Comparison of ENCODE assay signal across 8 cellular contexts in genomic region chr4:2417765-2418651, GRCh38. TPM values are rescaled to one million over a fixed set of nuclear protein-coding genes. Genes with fewer than 3 reads are reported as not detected.
DNase-seq lines count a peak whose midpoint lies in the region; ATAC-seq and TF ChIP-seq lines count a peak whose summit lies in the region.

TSS of gene ZFYVE28 (minus strand) at chr4:2418645. CDS start at chr4:2418323, 322 bp downstream.

- no peak within 1 kb of the TSS for H2AFZ ChIP-seq in OCI-LY7 (ENCODE audit: low read length)

- H3K9ac ChIP-seq in BLaER1, result no peak within 1 kb of the TSS

- H3K9me3 ChIP-seq in BLaER1 (no peaks in the 10 kb centered on the region), OCI-LY7 (ENCODE audit: low read length) (no peaks in the 10 kb centered on the region), mucosa of descending colon (no peaks in the 10 kb centered on the region), aorta (ENCODE audit: control insufficient read depth, low read length) (no peaks in the 10 kb centered on the region)

- H3K27me3 ChIP-seq in BLaER1 (peaks cover 83% of the 10 kb centered on the region), aorta (ENCODE audit: control insufficient read depth in 1 of 2, insufficient read depth in 2 of 2, low read length in 1 of 2) (no peaks in the 10 kb centered on the region)

- POLR2A ChIA-PET in OCI-LY7 (lab: Charles Lee), result no interaction called here

- no peaks in the 10 kb centered on the region for H3K36me3 ChIP-seq in BLaER1
- no peaks in the 10 kb centered on the region for H3K36me3 ChIP-seq in OCI-LY7 (ENCODE audit: insufficient read depth, low read length)
- no peaks in the 10 kb centered on the region for H3K36me3 ChIP-seq in mucosa of descending colon (ENCODE audit: low read depth)
- no peaks in the 10 kb centered on the region for H3K36me3 ChIP-seq in aorta (ENCODE audit: control insufficient read depth in 1 of 2, insufficient read depth in 2 of 2, low read length in 1 of 2)

- intact Hi-C loops in OCI-LY7 (cut with micrococcal nuclease; ENCODE audit: unreplicated experiment) (loop anchor here (1.0 kb wide), 1 partner anchor 25 kb away; no protein-coding TSS in a partner anchor), mucosa of descending colon (cut with DNase I, micrococcal nuclease) (no loop called here), aorta (cut with DNase I) (loop anchor here (2.0 to 10.0 kb wide), 3 partner anchors 119 to 156 kb away; partner anchors contain the start of genes MXD4 (in 2 of the 2) and FAM193A (in 1 of the 2))

- H4K20me1 ChIP-seq in BLaER1 (peaks cover 54% of the 10 kb centered on the region), OCI-LY7 (ENCODE audit: insufficient read depth, low read length) (no peaks in the 10 kb centered on the region)

- ATAC-seq in mucosa of descending colon, result peak; percentile 1
- peak; percentile 2 for ATAC-seq in aorta (ENCODE audit: low FRiP score)
- ATAC-seq in GM19395 (IDR thresholded peaks at IDR 0.05; ENCODE audit: unreplicated experiment), result no peak

- no peaks in the 10 kb centered on the region for H3K79me2 ChIP-seq in OCI-LY7 (ENCODE audit: insufficient read depth, low read depth, low read length)

- H3K27ac ChIP-seq in BLaER1 (no peak within 1 kb of the TSS), OCI-LY7 (ENCODE audit: low read depth, low read length, poor library complexity, severe bottlenecking) (no peak within 1 kb of the TSS), aorta (ENCODE audit: low read depth in 1 of 2, low read length in 2 of 2) (no peak within 1 kb of the TSS)

- CTCF ChIA-PET in OCI-LY7 (lab: Charles Lee; ENCODE audit: unreplicated experiment), result no interaction called here

- no TSS peak for BruUV-seq in OCI-LY7 (replicated peaks; lab: Mats Ljungman, UMichigan)

- peaks cover 64% of the 10 kb centered on the region for H3K4me1 ChIP-seq in BLaER1
- peaks cover 27% of the 10 kb centered on the region for H3K4me1 ChIP-seq in OCI-LY7 (ENCODE audit: insufficient read depth, low read length, poor library complexity, severe bottlenecking)
- H3K4me1 ChIP-seq in mucosa of descending colon (ENCODE audit: low read depth), result peaks cover 27% of the 10 kb centered on the region
- H3K4me1 ChIP-seq in aorta (ENCODE audit: control insufficient read depth in 1 of 2, insufficient read depth in 2 of 2, low read length in 2 of 2), result peaks cover 0 to 3% of the 10 kb centered on the region in 2 donors

- H3K9me2 ChIP-seq in OCI-LY7 (ENCODE audit: insufficient read depth, low read length), result no peaks in the 10 kb centered on the region

- peak within 1 kb of the TSS; percentile 92 for H3K4me2 ChIP-seq in BLaER1
- peak within 1 kb of the TSS; percentile 78 for H3K4me2 ChIP-seq in OCI-LY7 (ENCODE audit: low read length)

- 1% methylated on average over 46 to 91 of the region's 91 CpGs for WGBS in aorta, 2 donors

- TF ChIP-seq CTCF in OCI-LY7 (conservative IDR thresholded peaks at IDR 0.05; ENCODE audit: low read length) (no peak), choroid plexus epithelial cell (conservative IDR thresholded peaks at IDR 0.05; ENCODE audit: low read depth, low read length) (no peak), mucosa of descending colon (IDR thresholded peaks at IDR 0.05) (no peak)

- DNase-seq in H4 (ENCODE audit: low spot score), result peak; percentile 41
- no peak for DNase-seq in OCI-LY7 (ENCODE audit: low spot score)
- DNase-seq in choroid plexus epithelial cell (ENCODE audit: low read depth), result peak; percentile 31
- peak in 2 of 3 donors; percentile 48 to 64 for DNase-seq in mucosa of descending colon
- DNase-seq in aorta, result peak; percentile 70 to 87
- DNase-seq in putamen (ENCODE audit: low spot score), result no peak

- H3K4me3 ChIP-seq in BLaER1 (peak within 1 kb of the TSS; percentile 70), OCI-LY7 (ENCODE audit: low read depth, low read length, poor library complexity, severe bottlenecking) (peak within 1 kb of the TSS; percentile 66), choroid plexus epithelial cell (ENCODE audit: low read depth, low read length) (peak within 1 kb of the TSS; percentile 58), mucosa of descending colon (peak within 1 kb of the TSS; percentile 61), aorta (ENCODE audit: low read length in 2 of 2) (peak within 1 kb of the TSS; percentile 77 to 91)

RNA-seq across cellular contexts. Expression of gene ZFYVE28, which starts in this region (rescaled TPM):
- 1.9 and 2.7 TPM in 2 replicates for total RNA-seq in H4 (2014; rRNA removed; shearing (Covaris generic))
- 4.8 TPM in 1 of 2 replicates, not detected in the other for total RNA-seq in OCI-LY7 (2014; rRNA removed; shearing (Covaris generic))
- 0.32 TPM in 1 of 2 replicates, not detected in the other for total RNA-seq in OCI-LY7 (2022)
- 10 to 100 TPM; 32.4 to 56.4 (median 42.9) TPM for total RNA-seq in mucosa of descending colon
- total RNA-seq in aorta, result 10 to 100 TPM; 10.8 to 25.9 TPM
- polyA plus RNA-seq in aorta, result 10 to 100 TPM in 1 of 2 donors, 1 to 10 TPM in 1; 7.0 to 14.3 TPM

Comparison
In these comparisons a context has a peak if more than half of its experiments do, and no peak if none do; other contexts are left out.
1. DNase-seq: peak in H4 (single experiment), choroid plexus epithelial cell (single experiment), mucosa of descending colon (2 of 3) and aorta (2 of 2); none in OCI-LY7 (single experiment) and putamen (single experiment).
2. intact Hi-C loops: an anchor here in OCI-LY7 (1.0 kb wide) and aorta (2.0 to 10.0 kb wide); none called in mucosa of descending colon.
3. Peak in every context shown above with its lines, with median percentiles within 50 percentile points of each other: H3K4me3 ChIP-seq.